1 cellular context compared by ENCODE assay signal in the genomic region with DNA sequence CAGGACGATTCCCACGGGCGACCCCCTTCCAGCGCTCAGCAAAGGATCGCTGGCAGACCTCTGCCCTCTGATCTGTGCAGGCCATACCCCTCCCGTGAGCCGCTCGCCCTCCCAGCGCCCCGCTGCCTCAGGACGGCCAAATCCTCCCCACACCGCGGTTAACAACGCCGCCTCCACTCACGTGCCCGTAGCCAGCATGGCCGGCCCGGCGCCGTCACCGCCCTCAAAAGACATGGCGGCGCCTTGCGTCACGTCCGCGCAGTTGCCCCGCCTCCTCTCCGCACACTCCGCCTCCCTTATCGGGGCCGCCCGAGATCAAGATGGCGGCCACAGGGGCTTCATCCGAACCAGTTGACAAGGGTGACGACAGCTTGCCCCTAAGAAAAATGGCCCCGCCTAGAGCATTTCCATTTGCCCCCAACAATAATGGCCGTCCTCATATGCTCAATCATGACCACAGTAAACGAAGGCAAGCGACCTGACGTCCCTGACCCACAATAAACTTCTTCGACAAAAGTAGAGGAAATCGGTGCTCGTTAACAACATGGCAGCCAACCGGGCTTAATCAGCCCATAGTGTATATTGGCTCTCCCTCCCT.
TF ChIP-seq lines count a peak whose summit lies in the region.

No MANE protein-coding gene starts in this region.

TF ChIP-seq in K562, 482 proteins besides CTCF, POLR2A, EP300 and RAD21 (continued from another document and continues in another):
- TF ChIP-seq, protein P1, sequence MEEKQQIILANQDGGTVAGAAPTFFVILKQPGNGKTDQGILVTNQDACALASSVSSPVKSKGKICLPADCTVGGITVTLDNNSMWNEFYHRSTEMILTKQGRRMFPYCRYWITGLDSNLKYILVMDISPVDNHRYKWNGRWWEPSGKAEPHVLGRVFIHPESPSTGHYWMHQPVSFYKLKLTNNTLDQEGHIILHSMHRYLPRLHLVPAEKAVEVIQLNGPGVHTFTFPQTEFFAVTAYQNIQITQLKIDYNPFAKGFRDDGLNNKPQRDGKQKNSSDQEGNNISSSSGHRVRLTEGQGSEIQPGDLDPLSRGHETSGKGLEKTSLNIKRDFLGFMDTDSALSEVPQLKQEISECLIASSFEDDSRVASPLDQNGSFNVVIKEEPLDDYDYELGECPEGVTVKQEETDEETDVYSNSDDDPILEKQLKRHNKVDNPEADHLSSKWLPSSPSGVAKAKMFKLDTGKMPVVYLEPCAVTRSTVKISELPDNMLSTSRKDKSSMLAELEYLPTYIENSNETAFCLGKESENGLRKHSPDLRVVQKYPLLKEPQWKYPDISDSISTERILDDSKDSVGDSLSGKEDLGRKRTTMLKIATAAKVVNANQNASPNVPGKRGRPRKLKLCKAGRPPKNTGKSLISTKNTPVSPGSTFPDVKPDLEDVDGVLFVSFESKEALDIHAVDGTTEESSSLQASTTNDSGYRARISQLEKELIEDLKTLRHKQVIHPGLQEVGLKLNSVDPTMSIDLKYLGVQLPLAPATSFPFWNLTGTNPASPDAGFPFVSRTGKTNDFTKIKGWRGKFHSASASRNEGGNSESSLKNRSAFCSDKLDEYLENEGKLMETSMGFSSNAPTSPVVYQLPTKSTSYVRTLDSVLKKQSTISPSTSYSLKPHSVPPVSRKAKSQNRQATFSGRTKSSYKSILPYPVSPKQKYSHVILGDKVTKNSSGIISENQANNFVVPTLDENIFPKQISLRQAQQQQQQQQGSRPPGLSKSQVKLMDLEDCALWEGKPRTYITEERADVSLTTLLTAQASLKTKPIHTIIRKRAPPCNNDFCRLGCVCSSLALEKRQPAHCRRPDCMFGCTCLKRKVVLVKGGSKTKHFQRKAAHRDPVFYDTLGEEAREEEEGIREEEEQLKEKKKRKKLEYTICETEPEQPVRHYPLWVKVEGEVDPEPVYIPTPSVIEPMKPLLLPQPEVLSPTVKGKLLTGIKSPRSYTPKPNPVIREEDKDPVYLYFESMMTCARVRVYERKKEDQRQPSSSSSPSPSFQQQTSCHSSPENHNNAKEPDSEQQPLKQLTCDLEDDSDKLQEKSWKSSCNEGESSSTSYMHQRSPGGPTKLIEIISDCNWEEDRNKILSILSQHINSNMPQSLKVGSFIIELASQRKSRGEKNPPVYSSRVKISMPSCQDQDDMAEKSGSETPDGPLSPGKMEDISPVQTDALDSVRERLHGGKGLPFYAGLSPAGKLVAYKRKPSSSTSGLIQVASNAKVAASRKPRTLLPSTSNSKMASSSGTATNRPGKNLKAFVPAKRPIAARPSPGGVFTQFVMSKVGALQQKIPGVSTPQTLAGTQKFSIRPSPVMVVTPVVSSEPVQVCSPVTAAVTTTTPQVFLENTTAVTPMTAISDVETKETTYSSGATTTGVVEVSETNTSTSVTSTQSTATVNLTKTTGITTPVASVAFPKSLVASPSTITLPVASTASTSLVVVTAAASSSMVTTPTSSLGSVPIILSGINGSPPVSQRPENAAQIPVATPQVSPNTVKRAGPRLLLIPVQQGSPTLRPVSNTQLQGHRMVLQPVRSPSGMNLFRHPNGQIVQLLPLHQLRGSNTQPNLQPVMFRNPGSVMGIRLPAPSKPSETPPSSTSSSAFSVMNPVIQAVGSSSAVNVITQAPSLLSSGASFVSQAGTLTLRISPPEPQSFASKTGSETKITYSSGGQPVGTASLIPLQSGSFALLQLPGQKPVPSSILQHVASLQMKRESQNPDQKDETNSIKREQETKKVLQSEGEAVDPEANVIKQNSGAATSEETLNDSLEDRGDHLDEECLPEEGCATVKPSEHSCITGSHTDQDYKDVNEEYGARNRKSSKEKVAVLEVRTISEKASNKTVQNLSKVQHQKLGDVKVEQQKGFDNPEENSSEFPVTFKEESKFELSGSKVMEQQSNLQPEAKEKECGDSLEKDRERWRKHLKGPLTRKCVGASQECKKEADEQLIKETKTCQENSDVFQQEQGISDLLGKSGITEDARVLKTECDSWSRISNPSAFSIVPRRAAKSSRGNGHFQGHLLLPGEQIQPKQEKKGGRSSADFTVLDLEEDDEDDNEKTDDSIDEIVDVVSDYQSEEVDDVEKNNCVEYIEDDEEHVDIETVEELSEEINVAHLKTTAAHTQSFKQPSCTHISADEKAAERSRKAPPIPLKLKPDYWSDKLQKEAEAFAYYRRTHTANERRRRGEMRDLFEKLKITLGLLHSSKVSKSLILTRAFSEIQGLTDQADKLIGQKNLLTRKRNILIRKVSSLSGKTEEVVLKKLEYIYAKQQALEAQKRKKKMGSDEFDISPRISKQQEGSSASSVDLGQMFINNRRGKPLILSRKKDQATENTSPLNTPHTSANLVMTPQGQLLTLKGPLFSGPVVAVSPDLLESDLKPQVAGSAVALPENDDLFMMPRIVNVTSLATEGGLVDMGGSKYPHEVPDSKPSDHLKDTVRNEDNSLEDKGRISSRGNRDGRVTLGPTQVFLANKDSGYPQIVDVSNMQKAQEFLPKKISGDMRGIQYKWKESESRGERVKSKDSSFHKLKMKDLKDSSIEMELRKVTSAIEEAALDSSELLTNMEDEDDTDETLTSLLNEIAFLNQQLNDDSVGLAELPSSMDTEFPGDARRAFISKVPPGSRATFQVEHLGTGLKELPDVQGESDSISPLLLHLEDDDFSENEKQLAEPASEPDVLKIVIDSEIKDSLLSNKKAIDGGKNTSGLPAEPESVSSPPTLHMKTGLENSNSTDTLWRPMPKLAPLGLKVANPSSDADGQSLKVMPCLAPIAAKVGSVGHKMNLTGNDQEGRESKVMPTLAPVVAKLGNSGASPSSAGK (IDR thresholded peaks at IDR 0.05) = no peak
- TF ChIP-seq CBX1 (IDR thresholded peaks at IDR 0.05; ENCODE audit: low read depth) (no peak), TRIM24 (IDR thresholded peaks at IDR 0.05) (no peak), MTF1 (CRISPR knock-in tag; IDR thresholded peaks at IDR 0.05; ENCODE audit: borderline replicate concordance) (0 out of 2 replicates have a peak, but pooled peaks have one; percentile 33), ZNF644 (tag; IDR thresholded peaks at IDR 0.05; ENCODE audit: low read depth) (peak; percentile 95), ZNF830 (CRISPR knock-in tag; IDR thresholded peaks at IDR 0.05) (peak; percentile 77; the same call in 1 of the 2 replicates), MYC (IDR thresholded peaks at IDR 0.05; ENCODE audit: low read depth, low read length) (peak; percentile 59; the same call in 1 of the 2 replicates), MYC (CRISPR knock-in tag; IDR thresholded peaks at IDR 0.05; ENCODE audit: borderline replicate concordance, low read depth) (peak; percentile 54; the same call in 1 of the 2 replicates), C11orf30 (IDR thresholded peaks at IDR 0.05; ENCODE audit: low read depth) (peak; percentile 78), RBBP5 (IDR thresholded peaks at IDR 0.05; ENCODE audit: borderline replicate concordance, insufficient read depth, low read length, poor library complexity, severe bottlenecking) (peak; percentile 58), KDM4B (IDR thresholded peaks at IDR 0.05; ENCODE audit: borderline replicate concordance in 2 of 2, low read depth in 1 of 2) (peak in 1 of 2 experiments; percentile 82; a peak in 2 of 4 replicates), ATF1 (CRISPR knock-in tag; IDR thresholded peaks at IDR 0.05) (0 out of 2 replicates have a peak, but pooled peaks have one; percentile 58), ATF1 (tag; IDR thresholded peaks at IDR 0.05) (peak; percentile 97), CEBPB (tag; IDR thresholded peaks at IDR 0.05) (peak; percentile 82), RBM22 (IDR thresholded peaks at IDR 0.05; ENCODE audit: low read depth, low read length, poor library complexity, severe bottlenecking) (no peak), CSDE1 (IDR thresholded peaks at IDR 0.05) (peak in 1 of 2 experiments; percentile 97; a peak in 2 of 4 replicates), SRF (CRISPR knock-in tag; IDR thresholded peaks at IDR 0.05) (peak in 1 of 2 experiments; percentile 70; a peak in 1 of 4 replicates), ZNF699 (CRISPR knock-in tag; IDR thresholded peaks at IDR 0.05; ENCODE audit: insufficient replicate concordance) (no peak), DIDO1 (tag; IDR thresholded peaks at IDR 0.05; ENCODE audit: low read depth) (peak; percentile 2), TEAD1 (CRISPR knock-in tag; IDR thresholded peaks at IDR 0.05) (peak in 1 of 2 experiments; percentile 52; a peak in 1 of 4 replicates), ETV5 (CRISPR knock-in tag; IDR thresholded peaks at IDR 0.05; ENCODE audit: low read depth) (peak; percentile 50; the same call in 1 of the 2 replicates)
- TF ChIP-seq, protein P2, sequence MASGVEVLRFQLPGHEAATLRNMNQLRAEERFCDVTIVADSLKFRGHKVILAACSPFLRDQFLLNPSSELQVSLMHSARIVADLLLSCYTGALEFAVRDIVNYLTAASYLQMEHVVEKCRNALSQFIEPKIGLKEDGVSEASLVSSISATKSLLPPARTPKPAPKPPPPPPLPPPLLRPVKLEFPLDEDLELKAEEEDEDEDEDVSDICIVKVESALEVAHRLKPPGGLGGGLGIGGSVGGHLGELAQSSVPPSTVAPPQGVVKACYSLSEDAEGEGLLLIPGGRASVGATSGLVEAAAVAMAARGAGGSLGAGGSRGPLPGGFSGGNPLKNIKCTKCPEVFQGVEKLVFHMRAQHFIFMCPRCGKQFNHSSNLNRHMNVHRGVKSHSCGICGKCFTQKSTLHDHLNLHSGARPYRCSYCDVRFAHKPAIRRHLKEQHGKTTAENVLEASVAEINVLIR (CRISPR knock-in tag; IDR thresholded peaks at IDR 0.05) = peak; percentile 92
- TF ChIP-seq, protein P3, sequence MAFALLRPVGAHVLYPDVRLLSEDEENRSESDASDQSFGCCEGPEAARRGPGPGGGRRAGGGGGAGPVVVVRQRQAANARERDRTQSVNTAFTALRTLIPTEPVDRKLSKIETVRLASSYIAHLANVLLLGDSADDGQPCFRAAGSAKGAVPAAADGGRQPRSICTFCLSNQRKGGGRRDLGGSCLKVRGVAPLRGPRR (CRISPR knock-in tag; IDR thresholded peaks at IDR 0.05) = 0 out of 2 replicates have a peak, but pooled peaks have one; percentile 58
- TF ChIP-seq, protein P4, sequence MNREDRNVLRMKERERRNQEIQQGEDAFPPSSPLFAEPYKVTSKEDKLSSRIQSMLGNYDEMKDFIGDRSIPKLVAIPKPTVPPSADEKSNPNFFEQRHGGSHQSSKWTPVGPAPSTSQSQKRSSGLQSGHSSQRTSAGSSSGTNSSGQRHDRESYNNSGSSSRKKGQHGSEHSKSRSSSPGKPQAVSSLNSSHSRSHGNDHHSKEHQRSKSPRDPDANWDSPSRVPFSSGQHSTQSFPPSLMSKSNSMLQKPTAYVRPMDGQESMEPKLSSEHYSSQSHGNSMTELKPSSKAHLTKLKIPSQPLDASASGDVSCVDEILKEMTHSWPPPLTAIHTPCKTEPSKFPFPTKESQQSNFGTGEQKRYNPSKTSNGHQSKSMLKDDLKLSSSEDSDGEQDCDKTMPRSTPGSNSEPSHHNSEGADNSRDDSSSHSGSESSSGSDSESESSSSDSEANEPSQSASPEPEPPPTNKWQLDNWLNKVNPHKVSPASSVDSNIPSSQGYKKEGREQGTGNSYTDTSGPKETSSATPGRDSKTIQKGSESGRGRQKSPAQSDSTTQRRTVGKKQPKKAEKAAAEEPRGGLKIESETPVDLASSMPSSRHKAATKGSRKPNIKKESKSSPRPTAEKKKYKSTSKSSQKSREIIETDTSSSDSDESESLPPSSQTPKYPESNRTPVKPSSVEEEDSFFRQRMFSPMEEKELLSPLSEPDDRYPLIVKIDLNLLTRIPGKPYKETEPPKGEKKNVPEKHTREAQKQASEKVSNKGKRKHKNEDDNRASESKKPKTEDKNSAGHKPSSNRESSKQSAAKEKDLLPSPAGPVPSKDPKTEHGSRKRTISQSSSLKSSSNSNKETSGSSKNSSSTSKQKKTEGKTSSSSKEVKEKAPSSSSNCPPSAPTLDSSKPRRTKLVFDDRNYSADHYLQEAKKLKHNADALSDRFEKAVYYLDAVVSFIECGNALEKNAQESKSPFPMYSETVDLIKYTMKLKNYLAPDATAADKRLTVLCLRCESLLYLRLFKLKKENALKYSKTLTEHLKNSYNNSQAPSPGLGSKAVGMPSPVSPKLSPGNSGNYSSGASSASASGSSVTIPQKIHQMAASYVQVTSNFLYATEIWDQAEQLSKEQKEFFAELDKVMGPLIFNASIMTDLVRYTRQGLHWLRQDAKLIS (CRISPR knock-in tag; IDR thresholded peaks at IDR 0.05) = no peak; the same call in 1 of the 2 replicates
- TF ChIP-seq, protein P5, sequence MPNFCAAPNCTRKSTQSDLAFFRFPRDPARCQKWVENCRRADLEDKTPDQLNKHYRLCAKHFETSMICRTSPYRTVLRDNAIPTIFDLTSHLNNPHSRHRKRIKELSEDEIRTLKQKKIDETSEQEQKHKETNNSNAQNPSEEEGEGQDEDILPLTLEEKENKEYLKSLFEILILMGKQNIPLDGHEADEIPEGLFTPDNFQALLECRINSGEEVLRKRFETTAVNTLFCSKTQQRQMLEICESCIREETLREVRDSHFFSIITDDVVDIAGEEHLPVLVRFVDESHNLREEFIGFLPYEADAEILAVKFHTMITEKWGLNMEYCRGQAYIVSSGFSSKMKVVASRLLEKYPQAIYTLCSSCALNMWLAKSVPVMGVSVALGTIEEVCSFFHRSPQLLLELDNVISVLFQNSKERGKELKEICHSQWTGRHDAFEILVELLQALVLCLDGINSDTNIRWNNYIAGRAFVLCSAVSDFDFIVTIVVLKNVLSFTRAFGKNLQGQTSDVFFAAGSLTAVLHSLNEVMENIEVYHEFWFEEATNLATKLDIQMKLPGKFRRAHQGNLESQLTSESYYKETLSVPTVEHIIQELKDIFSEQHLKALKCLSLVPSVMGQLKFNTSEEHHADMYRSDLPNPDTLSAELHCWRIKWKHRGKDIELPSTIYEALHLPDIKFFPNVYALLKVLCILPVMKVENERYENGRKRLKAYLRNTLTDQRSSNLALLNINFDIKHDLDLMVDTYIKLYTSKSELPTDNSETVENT (CRISPR knock-in tag; IDR thresholded peaks at IDR 0.05) = peak; percentile 54; the same call in 1 of the 2 replicates
- TF ChIP-seq, protein P6, sequence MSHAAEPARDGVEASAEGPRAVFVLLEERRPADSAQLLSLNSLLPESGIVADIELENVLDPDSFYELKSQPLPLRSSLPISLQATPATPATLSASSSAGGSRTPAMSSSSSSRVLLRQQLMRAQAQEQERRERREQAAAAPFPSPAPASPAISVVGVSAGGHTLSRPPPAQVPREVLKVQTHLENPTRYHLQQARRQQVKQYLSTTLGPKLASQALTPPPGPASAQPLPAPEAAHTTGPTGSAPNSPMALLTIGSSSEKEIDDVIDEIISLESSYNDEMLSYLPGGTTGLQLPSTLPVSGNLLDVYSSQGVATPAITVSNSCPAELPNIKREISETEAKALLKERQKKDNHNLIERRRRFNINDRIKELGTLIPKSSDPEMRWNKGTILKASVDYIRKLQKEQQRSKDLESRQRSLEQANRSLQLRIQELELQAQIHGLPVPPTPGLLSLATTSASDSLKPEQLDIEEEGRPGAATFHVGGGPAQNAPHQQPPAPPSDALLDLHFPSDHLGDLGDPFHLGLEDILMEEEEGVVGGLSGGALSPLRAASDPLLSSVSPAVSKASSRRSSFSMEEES (CRISPR knock-in tag; IDR thresholded peaks at IDR 0.05) = peak; percentile 2; the same call in 1 of the 2 replicates
- TF ChIP-seq, protein P7, sequence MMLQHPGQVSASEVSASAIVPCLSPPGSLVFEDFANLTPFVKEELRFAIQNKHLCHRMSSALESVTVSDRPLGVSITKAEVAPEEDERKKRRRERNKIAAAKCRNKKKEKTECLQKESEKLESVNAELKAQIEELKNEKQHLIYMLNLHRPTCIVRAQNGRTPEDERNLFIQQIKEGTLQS (IDR thresholded peaks at IDR 0.05) = peak; percentile 87
- TF ChIP-seq, protein P7 (CRISPR knock-in tag; conservative IDR thresholded peaks at IDR 0.05) = peak; percentile 92
